In genomic region chr2:238640486-238640885, GRCh38 we compare ENCODE assay signal across 27 cellular contexts.
"Had no signal": no experiment of that assay in that cellular context is flagged by ENCODE, and none has a peak within 500 bp of the region (broad histone marks: within the 10 kb centered on the region; RNA-seq: fewer than 3 reads in every experiment).

No MANE protein-coding gene starts in this region.

- H2AFZ ChIP-seq: neural progenitor cell had no signal

- DNase-seq: colonic mucosa; dermis blood vessel endothelial cell; effector memory CD4-positive, alpha-beta T cell; erythroblast; left ventricle myocardium superior; mucosa of descending colon; naive thymus-derived CD4-positive, alpha-beta T cell; nucleus accumbens; ovary; posterior cingulate gyrus; retina; right lobe of liver; small intestine; stimulated activated CD4-positive, alpha-beta T cell treated with anti-CD3 and anti-CD28 coated beads, Interleukin-12 subunit alpha, Interleukin-12 subunit beta, amount 100 ng/mL, for 4 hours; stimulated activated CD4-positive, alpha-beta T cell treated with anti-CD3 and anti-CD28 coated beads, Interleukin-1b, Interleukin-23, amount 100 ng/mL, for 48 hours; stimulated activated CD4-positive, alpha-beta T cell treated with anti-CD3 and anti-CD28 coated beads, Interleukin-4, amount 100 ng/mL, for 1 hour; stimulated activated CD8-positive, alpha-beta memory T cell treated with anti-CD3 and anti-CD28 coated beads, Interleukin-4, amount 100 ng/mL, for 48 hours; stimulated activated naive CD4-positive, alpha-beta T cell; stomach; thyroid gland; trophoblast cell had no signal

- H3K4me2 ChIP-seq: neural progenitor cell had no signal

- ATAC-seq: left ventricle myocardium superior; mucosa of descending colon; naive thymus-derived CD4-positive, alpha-beta T cell; right lobe of liver had no signal

- H3K4me1 Mint-ChIP-seq: central memory CD8-positive, alpha-beta T cell; memory B cell had no signal

- H3K27ac Mint-ChIP-seq: memory B cell; mesothelial cell of epicardium; naive thymus-derived CD4-positive, alpha-beta T cell; nephron; neural progenitor cell had no signal

- H3K27me3 ChIP-seq: colonic mucosa, neural progenitor cell, ovary, right lobe of liver, stomach, thyroid gland had no signal

- H3K27ac ChIP-seq: colonic mucosa, neural progenitor cell, ovary, right lobe of liver, stomach, thyroid gland had no signal

- H3K36me3 Mint-ChIP-seq: memory B cell; mesothelial cell of epicardium; naive thymus-derived CD4-positive, alpha-beta T cell; neural progenitor cell had no signal

- H3K4me1 ChIP-seq: colonic mucosa, neural progenitor cell, right lobe of liver, thyroid gland had no signal

- H3K9me3 Mint-ChIP-seq: central memory CD8-positive, alpha-beta T cell; memory B cell; mesothelial cell of epicardium; naive thymus-derived CD4-positive, alpha-beta T cell; nephron; neural progenitor cell had no signal

- H3K9ac ChIP-seq: neural progenitor cell had no signal

- H3K4me3 Mint-ChIP-seq: central memory CD8-positive, alpha-beta T cell; memory B cell; mesothelial cell of epicardium; naive thymus-derived CD4-positive, alpha-beta T cell; nephron; neural progenitor cell had no signal

- H3K27me3 Mint-ChIP-seq: memory B cell had no signal

- H3K9me3 ChIP-seq: colonic mucosa, mucosa of descending colon, ovary, right lobe of liver, stomach, thyroid gland had no signal

- H3K4me3 ChIP-seq: colonic mucosa, lung, mucosa of descending colon, neural progenitor cell, ovary, right lobe of liver, stomach, thyroid gland had no signal

- H3K36me3 ChIP-seq: colonic mucosa, neural progenitor cell, ovary, right lobe of liver, stomach, thyroid gland had no signal
